Comparison of ENCODE assay signal across 8 cellular contexts in genomic region chr1:15323351-15323988, GRCh38.
DNase-seq lines count a peak whose midpoint lies in the region; ATAC-seq and TF ChIP-seq lines count a peak whose summit lies in the region.

No MANE protein-coding gene starts in this region.

- H2BK5ac ChIP-seq in mesenchymal stem cell (ENCODE audit: low read depth, low read length, poor library complexity, severe bottlenecking): no peak overlapping the region

- H3K4me1 Mint-ChIP-seq in CD4-positive, alpha-beta T cell (ENCODE audit: low read depth): no peaks in the 10 kb centered on the region
- H3K4me1 Mint-ChIP-seq in activated CD8-positive, alpha-beta T cell treated with anti-CD3 and anti-CD28 coated beads, Interleukin-2, amount 10 ng/mL, durations not matched to agents 7 days and 5 days (ENCODE audit: low read depth): peaks cover 4% of the 10 kb centered on the region

- no peak overlapping the region for H2BK15ac ChIP-seq in mesenchymal stem cell (ENCODE audit: low read depth, poor library complexity, severe bottlenecking)

- POLR2A ChIA-PET in CD4-positive, alpha-beta T cell (lab: Charles Lee): interaction anchor here (0.7 to 1.4 kb wide), 3 partner anchors 108 to 114 kb away, joined by 3 to 10 read pairs (median 3); no protein-coding TSS in a partner anchor
- POLR2A ChIA-PET in activated CD8-positive, alpha-beta T cell treated with anti-CD3 and anti-CD28 coated beads, Interleukin-2, amount 10 ng/mL, durations not matched to agents 7 days and 5 days (lab: Charles Lee): interaction anchor here (0.6 to 0.8 kb wide), 4 partner anchors 105 to 760 kb away, joined by 3 to 7 read pairs (median 3); no protein-coding TSS in a partner anchor

- 50% methylated on average over 14 of the region's 15 CpGs for WGBS in mesenchymal stem cell

- H3K18ac ChIP-seq in mesenchymal stem cell (ENCODE audit: low read depth in 1 of 2, low read length in 2 of 2): no peak overlapping the region

- H2AK5ac ChIP-seq in mesenchymal stem cell (ENCODE audit: low read length, severe bottlenecking): no peak overlapping the region

- H2BK120ac ChIP-seq in mesenchymal stem cell (ENCODE audit: low read depth, low read length): no peak overlapping the region

- H3K4me3 ChIP-seq in effector memory CD4-positive, alpha-beta T cell (ENCODE audit: insufficient read depth, low read depth, low read length, poor library complexity, severe bottlenecking): no peak overlapping the region
- H3K4me3 ChIP-seq in mesenchymal stem cell (ENCODE audit: insufficient read depth in 1 of 2, low read depth in 1 of 2, low read length in 2 of 2): no peak overlapping the region

- no peaks in the 10 kb centered on the region for H3K4me1 ChIP-seq in effector memory CD4-positive, alpha-beta T cell (ENCODE audit: control insufficient read depth, insufficient read depth, low read length, poor library complexity, severe bottlenecking)
- peaks cover 11% of the 10 kb centered on the region for H3K4me1 ChIP-seq in mesenchymal stem cell (ENCODE audit: control insufficient read depth, insufficient read depth, low read depth, low read length)

- H3K14ac ChIP-seq in mesenchymal stem cell (ENCODE audit: low read length in 2 of 2): no peak overlapping the region

- no peak overlapping the region for H2AFZ ChIP-seq in mesenchymal stem cell (ENCODE audit: low read depth, low read length)

- no peak overlapping the region for H4K8ac ChIP-seq in mesenchymal stem cell (ENCODE audit: low read length)

- H3K4me2 ChIP-seq in mesenchymal stem cell (ENCODE audit: low read length, poor library complexity, severe bottlenecking): no peak overlapping the region

- H3K27ac ChIP-seq in CD4-positive, alpha-beta T cell (ENCODE audit: low read depth, low read length): no peak overlapping the region
- H3K27ac ChIP-seq in effector memory CD4-positive, alpha-beta T cell (ENCODE audit: insufficient read depth, low read length, poor library complexity, severe bottlenecking): no peak overlapping the region
- no peak overlapping the region for H3K27ac ChIP-seq in mesenchymal stem cell (ENCODE audit: low read length, poor library complexity, severe bottlenecking)

- no peaks in the 10 kb centered on the region for H3K36me3 ChIP-seq in effector memory CD4-positive, alpha-beta T cell (ENCODE audit: control insufficient read depth, insufficient read depth, low read length)
- no peaks in the 10 kb centered on the region for H3K36me3 ChIP-seq in mesenchymal stem cell (ENCODE audit: control insufficient read depth in 1 of 2, insufficient read depth in 2 of 2, low read depth in 1 of 2, low read length in 2 of 2)

- H2BK12ac ChIP-seq in mesenchymal stem cell (ENCODE audit: low read length in 2 of 2): no peak overlapping the region

- CTCF ChIA-PET in CD4-positive, alpha-beta T cell (lab: Charles Lee): interaction anchor here (0.7 to 3.1 kb wide), 17 partner anchors 8 to 120 kb away, joined by 3 to 67 read pairs (median 3); no protein-coding TSS in a partner anchor
- CTCF ChIA-PET in activated CD8-positive, alpha-beta T cell treated with anti-CD3 and anti-CD28 coated beads, Interleukin-2, amount 10 ng/mL, durations not matched to agents 7 days and 5 days (lab: Charles Lee): interaction anchor here (0.6 to 3.9 kb wide), 34 partner anchors 9 to 394 kb away, joined by 3 to 109 read pairs (median 4); partner anchors contain the start of gene EFHD2

- H3K27me3 Mint-ChIP-seq in CD4-positive, alpha-beta T cell: peaks cover 11% of the 10 kb centered on the region
- peaks cover 22% of the 10 kb centered on the region for H3K27me3 Mint-ChIP-seq in activated CD8-positive, alpha-beta T cell treated with anti-CD3 and anti-CD28 coated beads, Interleukin-2, amount 10 ng/mL, durations not matched to agents 7 days and 5 days (ENCODE audit: low read depth)

- H3K27ac Mint-ChIP-seq in CD4-positive, alpha-beta T cell: no peak overlapping the region
- H3K27ac Mint-ChIP-seq in activated CD8-positive, alpha-beta T cell treated with anti-CD3 and anti-CD28 coated beads, Interleukin-2, amount 10 ng/mL, durations not matched to agents 7 days and 5 days: no peak overlapping the region

- peak; percentile 96 for TF ChIP-seq CTCF in CD4-positive, alpha-beta T cell (IDR thresholded peaks at IDR 0.05)

- no peak overlapping the region for H3K4me3 Mint-ChIP-seq in CD4-positive, alpha-beta T cell
- no peak overlapping the region for H3K4me3 Mint-ChIP-seq in activated CD8-positive, alpha-beta T cell treated with anti-CD3 and anti-CD28 coated beads, Interleukin-2, amount 10 ng/mL, durations not matched to agents 7 days and 5 days

- no peaks in the 10 kb centered on the region for H3K9me3 ChIP-seq in CD4-positive, alpha-beta T cell (ENCODE audit: control insufficient read depth, low read length)
- H3K9me3 ChIP-seq in effector memory CD4-positive, alpha-beta T cell (ENCODE audit: control insufficient read depth, low read length): no peaks in the 10 kb centered on the region
- peaks cover 7% of the 10 kb centered on the region for H3K9me3 ChIP-seq in mesenchymal stem cell (ENCODE audit: control insufficient read depth, low read length)

- peak; percentile 59 to 73 (median 66) for DNase-seq in CD4-positive, alpha-beta T cell
- DNase-seq in NCI-H82 treated with DMSO at 0.1 percent for 48 hours (lab: John Stamatoyannopoulos, UW; ENCODE audit: unreplicated experiment): peak; percentile 39
- peak; percentile 83 for DNase-seq in activated CD8-positive, alpha-beta T cell treated with anti-CD3 and anti-CD28 coated beads, Interleukin-2, amount 10 ng/mL, durations not matched to agents 7 days and 5 days
- DNase-seq in effector memory CD4-positive, alpha-beta T cell: peak; percentile 38 to 62 (median 56)
- peak; percentile 71 for DNase-seq in mesenchymal stem cell
- peak; percentile 52 for DNase-seq in stimulated activated CD8-positive, alpha-beta memory T cell treated with anti-CD3 and anti-CD28 coated beads, Interleukin-15, amount 100 ng/mL, for 1 hour (ENCODE audit: low read depth)

- H3K27me3 ChIP-seq in CD4-positive, alpha-beta T cell (ENCODE audit: control insufficient read depth, insufficient read depth, low read length): peaks cover 1% of the 10 kb centered on the region
- no peaks in the 10 kb centered on the region for H3K27me3 ChIP-seq in effector memory CD4-positive, alpha-beta T cell (replicated peaks; ENCODE audit: control insufficient read depth, insufficient read depth, low read length, poor library complexity, severe bottlenecking)
- H3K27me3 ChIP-seq in mesenchymal stem cell (ENCODE audit: control insufficient read depth in 1 of 2, insufficient read depth in 1 of 2, low read length in 2 of 2): peaks cover 0 to 26% of the 10 kb centered on the region in 2 experiments

- no peak overlapping the region for H4K91ac ChIP-seq in mesenchymal stem cell (ENCODE audit: low read length)

- no peak overlapping the region for H3K9ac ChIP-seq in mesenchymal stem cell (ENCODE audit: low read length)

- H3K23ac ChIP-seq in mesenchymal stem cell (ENCODE audit: low read length in 2 of 2): no peak overlapping the region

- intact Hi-C loops in CD4-positive, alpha-beta T cell (cut with DNase I, micrococcal nuclease): loop anchor here (1.0 to 5.0 kb wide), 3 partner anchors 108 to 419 kb away; partner anchors contain the start of gene TMEM82 (in 1 of the 2)

- no peaks in the 10 kb centered on the region for H3K36me3 Mint-ChIP-seq in CD4-positive, alpha-beta T cell (ENCODE audit: low read depth)
- no peaks in the 10 kb centered on the region for H3K36me3 Mint-ChIP-seq in activated CD8-positive, alpha-beta T cell treated with anti-CD3 and anti-CD28 coated beads, Interleukin-2, amount 10 ng/mL, durations not matched to agents 7 days and 5 days (ENCODE audit: low read depth)

- H3K9me3 Mint-ChIP-seq in CD4-positive, alpha-beta T cell: no peaks in the 10 kb centered on the region
- peaks cover 10% of the 10 kb centered on the region for H3K9me3 Mint-ChIP-seq in activated CD8-positive, alpha-beta T cell treated with anti-CD3 and anti-CD28 coated beads, Interleukin-2, amount 10 ng/mL, durations not matched to agents 7 days and 5 days (ENCODE audit: insufficient read depth)

- H3K4ac ChIP-seq in mesenchymal stem cell (ENCODE audit: low read depth in 1 of 2, low read length in 2 of 2): no peak overlapping the region

- H3K79me1 ChIP-seq in mesenchymal stem cell (replicated peaks; ENCODE audit: low read length, poor library complexity, severe bottlenecking): no peaks in the 10 kb centered on the region

- peak; percentile 89 for ATAC-seq in CD4-positive, alpha-beta T cell (ENCODE audit: poor library complexity)
- ATAC-seq in HG02885 (IDR thresholded peaks at IDR 0.05; ENCODE audit: poor library complexity, unreplicated experiment) (peak; percentile 43), HG02870 (IDR thresholded peaks at IDR 0.05; ENCODE audit: unreplicated experiment) (no peak)
- ATAC-seq in activated CD8-positive, alpha-beta T cell treated with anti-CD3 and anti-CD28 coated beads, Interleukin-2, amount 10 ng/mL, durations not matched to agents 7 days and 5 days: peak; percentile 88
